Comparison of ENCODE assay signal across 4 cellular contexts in the genomic region with DNA sequence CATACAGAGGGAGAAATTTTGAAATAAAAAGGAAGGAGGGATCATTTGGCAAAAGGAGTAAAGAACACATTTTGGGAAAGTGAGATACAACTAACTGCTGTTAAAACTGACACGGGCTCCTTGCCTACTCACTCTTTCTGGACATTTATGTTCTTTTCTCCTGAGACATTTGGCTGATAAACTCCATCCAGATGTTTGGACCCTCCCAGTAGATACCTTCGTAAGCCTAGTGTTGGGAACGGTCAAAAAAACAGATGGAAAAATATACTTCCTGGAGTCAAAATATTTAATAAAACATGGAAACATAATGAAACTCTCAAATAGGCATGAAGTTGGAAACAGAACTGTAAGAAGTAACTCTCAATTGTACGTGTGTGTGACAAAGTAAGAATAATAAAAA.
"Had no signal": no experiment of that assay in that cellular context is flagged by ENCODE, and none has a peak within 500 bp of the region (broad histone marks: within the 10 kb centered on the region; RNA-seq: fewer than 3 reads in every experiment).

No MANE protein-coding gene starts in this region.

- ATAC-seq: GM23338, HepG2 had no signal

- H3K4me3 ChIP-seq: GM23338 had no signal

- H2AFZ ChIP-seq: GM23338 had no signal

- H3K4me2 ChIP-seq: GM23338 had no signal

- DNase-seq: H9, HCEC 1CT had no signal
